Comparison of ENCODE assay signal across 12 cellular contexts in the genomic region with DNA sequence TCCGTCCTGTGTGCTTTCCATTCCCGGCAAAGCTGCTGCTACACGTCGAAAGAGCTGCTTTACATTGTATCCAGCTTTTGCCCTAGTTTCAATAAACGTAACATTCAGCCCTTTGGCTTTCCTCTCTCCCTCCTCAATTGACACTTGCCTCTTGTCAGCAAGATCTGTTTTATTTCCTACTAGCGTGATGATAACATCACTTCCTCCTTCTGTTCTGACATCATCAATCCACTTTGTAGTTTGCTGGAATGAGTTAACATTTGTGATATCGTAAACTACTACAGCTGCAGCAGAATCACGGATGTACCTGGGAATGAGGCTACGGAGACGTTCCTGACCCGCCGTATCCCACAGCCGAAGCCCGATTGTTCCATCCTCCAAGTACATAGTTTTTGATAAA. TPM values are rescaled to one million over a fixed set of nuclear protein-coding genes. Genes with fewer than 3 reads are reported as not detected.
DNase-seq lines count a peak whose midpoint lies in the region; ATAC-seq, FAIRE-seq and TF ChIP-seq lines count a peak whose summit lies in the region.
"Not testable (repeated sequence)": the region's sequence is repeated elsewhere in the genome, so short reads cannot be mapped to it uniquely, and the experiment has no call there.
"Had no signal": no experiment of that assay in that cellular context is flagged by ENCODE, and none has a peak within 500 bp of the region (broad histone marks: within the 10 kb centered on the region; RNA-seq: fewer than 3 reads in every experiment).

No MANE protein-coding gene starts in this region.

- not testable (repeated sequence) for H3K4ac ChIP-seq in mesenchymal stem cell (ENCODE audit: low read depth in 1 of 2, low read length in 2 of 2)

- H3K27me3 ChIP-seq in GM23338 (ENCODE audit: insufficient read depth), result peaks cover 37% of the 10 kb centered on the region
- H3K27me3 ChIP-seq in mesenchymal stem cell (ENCODE audit: control insufficient read depth in 1 of 2, insufficient read depth in 1 of 2, low read length in 2 of 2), result peaks cover 10 to 11% of the 10 kb centered on the region in 2 experiments
- H3K27me3 ChIP-seq in parathyroid adenoma (ENCODE audit: control insufficient read depth, insufficient read depth, low read length), result not testable (repeated sequence)

- H3K4me1 ChIP-seq in GM23338 (ENCODE audit: insufficient read depth); mesenchymal stem cell (ENCODE audit: control insufficient read depth, insufficient read depth, low read depth, low read length); parathyroid adenoma: not testable (repeated sequence)

- H2AFZ ChIP-seq in GM23338; mesenchymal stem cell (ENCODE audit: low read depth, low read length); parathyroid adenoma: not testable (repeated sequence)

- H3K27ac ChIP-seq in GM23338 (ENCODE audit: low read depth); mesenchymal stem cell (ENCODE audit: low read length, poor library complexity, severe bottlenecking): not testable (repeated sequence)
- H3K27ac ChIP-seq in parathyroid adenoma, result peak overlapping the region; percentile 39

- H3K9me3 ChIP-seq in mesenchymal stem cell (ENCODE audit: control insufficient read depth, low read length); parathyroid adenoma (ENCODE audit: control insufficient read depth, low read length): not testable (repeated sequence)

- peak overlapping the region; percentile 51; the same call in 1 of the 2 replicates for H3K4me3 ChIP-seq in GM23338
- H3K4me3 ChIP-seq in fibroblast of pulmonary artery (replicated peaks; ENCODE audit: low read depth, low read length); mesenchymal stem cell (ENCODE audit: insufficient read depth in 1 of 2, low read depth in 1 of 2, low read length in 2 of 2); parathyroid adenoma (ENCODE audit: low read depth, low read length): not testable (repeated sequence)

- H3F3A ChIP-seq in GM23338 (replicated peaks; ENCODE audit: low read depth), result not testable (repeated sequence)

- not testable (repeated sequence) for H3K18ac ChIP-seq in mesenchymal stem cell (ENCODE audit: low read depth in 1 of 2, low read length in 2 of 2)

- CTCF ChIA-PET in WTC11 (lab: Charles Lee), result not testable (repeated sequence)

- FAIRE-seq in urothelium cell line (lab: Jason Lieb, UNC), result peak; percentile 69

- H3K27me3 Mint-ChIP-seq in GM23338 (ENCODE audit: insufficient read depth, low read depth, poor library complexity) (peaks cover 27% of the 10 kb centered on the region), WTC11 (ENCODE audit: low read depth) (peaks cover 46% of the 10 kb centered on the region)
- peaks cover 48% of the 10 kb centered on the region for H3K27me3 Mint-ChIP-seq in activated naive CD8-positive, alpha-beta T cell treated with anti-CD3 and anti-CD28 coated beads, Interleukin-2, amount 10 ng/mL, durations not matched to agents 7 days and 5 days

- not testable (repeated sequence) for H3K9ac ChIP-seq in mesenchymal stem cell (ENCODE audit: low read length); parathyroid adenoma

- not testable (repeated sequence) for DNase-seq in GM23338 (ENCODE audit: low spot score); WTC11 (ENCODE audit: low spot score); activated naive CD8-positive, alpha-beta T cell treated with anti-CD3 and anti-CD28 coated beads, Interleukin-2, amount 10 ng/mL, durations not matched to agents 7 days and 5 days; urothelium cell line (ENCODE audit: low spot score)
- DNase-seq in NCI-H2171 treated with DMSO at 0.1 percent for 48 hours (lab: John Stamatoyannopoulos, UW) (peak; percentile 1), fibroblast of pulmonary artery (ENCODE audit: low read depth) (peak; percentile 2), mesenchymal stem cell (peak; percentile 8)

- H4K20me1 ChIP-seq in GM23338 (replicated peaks; ENCODE audit: insufficient read depth), result not testable (repeated sequence)

- H2AK5ac ChIP-seq in mesenchymal stem cell (ENCODE audit: low read length, severe bottlenecking), result not testable (repeated sequence)

- H3K4me2 ChIP-seq in GM23338, result peak overlapping the region; percentile 76
- not testable (repeated sequence) for H3K4me2 ChIP-seq in mesenchymal stem cell (ENCODE audit: low read length, poor library complexity, severe bottlenecking); parathyroid adenoma (ENCODE audit: low read length)

- not testable (repeated sequence) for H4K91ac ChIP-seq in mesenchymal stem cell (ENCODE audit: low read length)

- not testable (repeated sequence) for H3K79me1 ChIP-seq in mesenchymal stem cell (replicated peaks; ENCODE audit: low read length, poor library complexity, severe bottlenecking)

- not testable (repeated sequence) for H3K9me3 Mint-ChIP-seq in GM23338; WTC11; activated naive CD8-positive, alpha-beta T cell treated with anti-CD3 and anti-CD28 coated beads, Interleukin-2, amount 10 ng/mL, durations not matched to agents 7 days and 5 days

- H3K79me2 ChIP-seq in GM23338 (replicated peaks; ENCODE audit: insufficient read depth); parathyroid adenoma: not testable (repeated sequence)

- not testable (repeated sequence) for H3K23ac ChIP-seq in mesenchymal stem cell (ENCODE audit: low read length in 2 of 2)

- not testable (repeated sequence) for H2BK15ac ChIP-seq in mesenchymal stem cell (ENCODE audit: low read depth, poor library complexity, severe bottlenecking)

- not testable (repeated sequence) for H2BK12ac ChIP-seq in mesenchymal stem cell (ENCODE audit: low read length in 2 of 2)

- H3K14ac ChIP-seq in mesenchymal stem cell (ENCODE audit: low read length in 2 of 2), result not testable (repeated sequence)

- H3K4me1 Mint-ChIP-seq in GM23338, result peaks cover 11% of the 10 kb centered on the region
- peaks cover 16% of the 10 kb centered on the region for H3K4me1 Mint-ChIP-seq in WTC11
- not testable (repeated sequence) for H3K4me1 Mint-ChIP-seq in activated naive CD8-positive, alpha-beta T cell treated with anti-CD3 and anti-CD28 coated beads, Interleukin-2, amount 10 ng/mL, durations not matched to agents 7 days and 5 days

- WGBS in mesenchymal stem cell, result 0% methylated on average over 1 of the region's 14 CpGs

- not testable (repeated sequence) for H3K9me2 ChIP-seq in GM23338 (ENCODE audit: insufficient read depth)

- peak overlapping the region; percentile 61 for H3K4me3 Mint-ChIP-seq in GM23338
- H3K4me3 Mint-ChIP-seq in WTC11, result peak overlapping the region; percentile 62
- peak overlapping the region; percentile 42 for H3K4me3 Mint-ChIP-seq in activated naive CD8-positive, alpha-beta T cell treated with anti-CD3 and anti-CD28 coated beads, Interleukin-2, amount 10 ng/mL, durations not matched to agents 7 days and 5 days

- H3K36me3 ChIP-seq in GM23338 (ENCODE audit: insufficient read depth); mesenchymal stem cell (ENCODE audit: control insufficient read depth in 1 of 2, insufficient read depth in 2 of 2, low read depth in 1 of 2, low read length in 2 of 2); parathyroid adenoma (ENCODE audit: control insufficient read depth, insufficient read depth, low read length): not testable (repeated sequence)

- POLR2A ChIA-PET in WTC11 (lab: Charles Lee); activated naive CD8-positive, alpha-beta T cell treated with anti-CD3 and anti-CD28 coated beads, Interleukin-2, amount 10 ng/mL, durations not matched to agents 7 days and 5 days (lab: Charles Lee): not testable (repeated sequence)

- H3K36me3 Mint-ChIP-seq in GM23338 (ENCODE audit: low read depth); WTC11; activated naive CD8-positive, alpha-beta T cell treated with anti-CD3 and anti-CD28 coated beads, Interleukin-2, amount 10 ng/mL, durations not matched to agents 7 days and 5 days: not testable (repeated sequence)

- not testable (repeated sequence) for H3K27ac Mint-ChIP-seq in GM23338; WTC11; activated naive CD8-positive, alpha-beta T cell treated with anti-CD3 and anti-CD28 coated beads, Interleukin-2, amount 10 ng/mL, durations not matched to agents 7 days and 5 days

- H2BK5ac ChIP-seq in mesenchymal stem cell (ENCODE audit: low read depth, low read length, poor library complexity, severe bottlenecking), result not testable (repeated sequence)

- ATAC-seq in GM23338 (peak; percentile 16), WTC11 (peak; percentile 13)
- not testable (repeated sequence) for ATAC-seq in activated naive CD8-positive, alpha-beta T cell treated with anti-CD3 and anti-CD28 coated beads, Interleukin-2, amount 10 ng/mL, durations not matched to agents 7 days and 5 days (ENCODE audit: low read depth)

- H4K8ac ChIP-seq in mesenchymal stem cell (ENCODE audit: low read length), result not testable (repeated sequence)

- not testable (repeated sequence) for TF ChIP-seq CTCF in GM23338 (conservative IDR thresholded peaks at IDR 0.05; ENCODE audit: low read depth in 2 of 2); WTC11 (IDR thresholded peaks at IDR 0.05); fibroblast of pulmonary artery (IDR thresholded peaks at IDR 0.05; ENCODE audit: low read length, missing control alignments); parathyroid adenoma (IDR thresholded peaks at IDR 0.05)

- not testable (repeated sequence) for H2BK120ac ChIP-seq in mesenchymal stem cell (ENCODE audit: low read depth, low read length)

RNA-seq across cellular contexts. Expression of gene RAB6D, which starts 0.8 kb away (rescaled TPM):
- total RNA-seq in GM23338 (2014; rRNA removed; shearing (Covaris generic)), result not detected in 2 replicates
- 0.16 and 0.37 TPM in 2 replicates for polyA plus RNA-seq in GM23338 (2016; fragmentation: Nextera tagmentation; extraction: Ambion mirVana)
- 0.09 to 0.22 TPM (median 0.14 TPM) in 3 replicates for total RNA-seq in WTC11 (2021)
- not detected for total RNA-seq in activated naive CD8-positive, alpha-beta T cell treated with anti-CD3 and anti-CD28 coated beads, Interleukin-2, amount 10 ng/mL, durations not matched to agents 7 days and 5 days
- 0.03 TPM for polyA plus RNA-seq in mesenchymal stem cell (2013, experiment 1 of 2)
- polyA plus RNA-seq in mesenchymal stem cell (2013, experiment 2 of 2), result 0.03 TPM
- total RNA-seq: CD4-positive, CD25-positive, alpha-beta regulatory T cell; IMR-90; MCF 10A; naive thymus-derived CD4-positive, alpha-beta T cell had no signal
- polyA plus RNA-seq: IMR-90; naive thymus-derived CD4-positive, alpha-beta T cell had no signal
